In the genomic region with DNA sequence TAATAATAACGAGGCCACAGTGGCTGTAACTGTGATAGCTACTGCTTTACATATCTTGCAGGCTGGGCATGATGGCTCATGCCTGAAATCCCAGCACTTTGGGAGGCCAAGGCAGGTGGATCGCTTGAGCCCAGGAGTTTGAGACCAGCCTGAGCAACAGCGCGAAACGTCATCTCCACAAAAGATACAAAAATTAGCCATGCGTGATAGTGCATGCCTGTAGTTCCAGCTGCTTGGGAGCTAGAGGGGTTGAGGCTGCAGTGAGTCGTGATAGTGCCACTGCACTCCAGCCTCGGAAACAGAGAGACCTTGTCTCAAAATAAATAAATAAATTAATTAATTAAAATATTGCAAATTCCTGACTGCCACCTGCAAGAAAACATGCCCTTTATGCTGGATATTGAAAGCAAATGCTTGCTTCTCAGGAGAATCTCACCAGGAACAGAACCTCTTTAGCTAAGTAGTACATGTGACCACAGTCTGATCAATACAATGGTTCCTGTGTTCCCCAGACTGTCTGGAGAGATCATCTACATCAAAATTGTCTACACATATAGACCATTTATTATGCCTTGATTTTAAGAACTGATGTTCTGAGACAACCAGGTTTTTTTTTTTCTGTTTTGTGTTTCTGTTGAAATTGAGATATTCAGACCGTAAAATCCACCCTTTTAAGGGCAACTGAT, we compare ENCODE assay signal across 22 cellular contexts. TPM values are rescaled to one million over a fixed set of nuclear protein-coding genes. Genes with fewer than 3 reads are reported as not detected.
DNase-seq lines count a peak whose midpoint lies in the region; ATAC-seq and TF ChIP-seq lines count a peak whose summit lies in the region.
"Had no signal": no experiment of that assay in that cellular context is flagged by ENCODE, and none has a peak within 500 bp of the region (broad histone marks: within the 10 kb centered on the region; RNA-seq: fewer than 3 reads in every experiment).

No MANE protein-coding gene starts in this region.

- H3K9ac ChIP-seq in Karpas-422 (ENCODE audit: low read length), result peak overlapping the region; percentile 39; the same call in 1 of the 2 replicates

- no peak overlapping the region for H3K4me3 ChIP-seq in Karpas-422 (ENCODE audit: low read length)

- no peaks in the 10 kb centered on the region for H4K20me1 ChIP-seq in Karpas-422 (ENCODE audit: insufficient read depth, low read depth, low read length)

- CTCF ChIA-PET in RWPE1 (lab: Yijun Ruan, JAX), result interaction anchor here (0.6 kb wide), 1 partner anchor 121 kb away, joined by 3 read pairs; no protein-coding TSS in a partner anchor

- H3K4me2 ChIP-seq in Karpas-422 (ENCODE audit: low read depth, low read length, poor library complexity, severe bottlenecking), result peak overlapping the region; percentile 23

- no peaks in the 10 kb centered on the region for H3K36me3 ChIP-seq in Karpas-422 (ENCODE audit: insufficient read depth, low read length)

- H3K9me2 ChIP-seq in Karpas-422 (replicated peaks; ENCODE audit: insufficient read depth, low read length), result no peaks in the 10 kb centered on the region

- H2AFZ ChIP-seq in Karpas-422 (ENCODE audit: low read length), result peak overlapping the region; percentile 42

- peak overlapping the region; percentile 57 for H3K27ac ChIP-seq in Karpas-422 (ENCODE audit: low read length)
- H3K27ac ChIP-seq in RWPE1, result peak overlapping the region; percentile 61
- H3K27ac ChIP-seq: epithelial cell of prostate had no signal

- POLR2A ChIA-PET in RWPE1 (lab: Yijun Ruan, JAX; ENCODE audit: low non-redundant PET), result no interaction called here

- no peaks in the 10 kb centered on the region for H3K27me3 ChIP-seq in Karpas-422 (ENCODE audit: low read length)

- peaks cover 8% of the 10 kb centered on the region for H3K79me2 ChIP-seq in Karpas-422 (ENCODE audit: low read length)

- DNase-seq in Karpas-422 (no peak), RWPE1 (ENCODE audit: low spot score) (no peak), inferior parietal cortex (ENCODE audit: extremely low spot score) (peak; percentile 20), retina (peak; percentile 48), DMS153 treated with DMSO at 0.1 percent for 48 hours (lab: John Stamatoyannopoulos, UW; ENCODE audit: unreplicated experiment) (no peak)
- DNase-seq: activated CD4-positive, alpha-beta memory T cell treated with anti-CD3 and anti-CD28 coated beads for 36 hours; activated T-cell treated with anti-CD3 and anti-CD28 coated beads for 4 hours; CD8-positive, alpha-beta T cell; DMS153; foreskin fibroblast; GDM1; H7; left colon; NCI-H1092; NCI-H2029; RPMI8226; substantia nigra; T-helper 9 cell had no signal

- TF ChIP-seq CTCF in RWPE1 (conservative IDR thresholded peaks at IDR 0.05; ENCODE audit: low read depth), result no peak

- no peaks in the 10 kb centered on the region for H3K9me3 ChIP-seq in Karpas-422 (ENCODE audit: low read length)

- ATAC-seq in GM19035 (IDR thresholded peaks at IDR 0.05; ENCODE audit: unreplicated experiment) (no peak), GM21825 (IDR thresholded peaks at IDR 0.05; ENCODE audit: unreplicated experiment) (no peak)
- ATAC-seq: CD8-positive, alpha-beta T cell; left colon; natural killer cell treated with Interleukin-12 subunit alpha and Interleukin-12 subunit beta and Interleukin-15 and Interleukin-18, amount 100 ng/mL, for 72 hours had no signal

- H3K4me1 ChIP-seq in Karpas-422 (ENCODE audit: low read length), result peaks cover 11% of the 10 kb centered on the region

RNA-seq across cellular contexts. Expression of a gene that starts 6.3 kb away (rescaled TPM):
- total RNA-seq in Karpas-422 (2014; rRNA removed; shearing (Covaris generic); ENCODE audit: low replicate concordance), result 5.3 and 6.6 TPM in 2 replicates

RNA-seq across cellular contexts. Expression of a gene that starts 13.8 kb away (rescaled TPM):
- 115 and 140 TPM in 2 replicates for total RNA-seq in Karpas-422 (2014; rRNA removed; shearing (Covaris generic); ENCODE audit: low replicate concordance)

RNA-seq across cellular contexts. Expression of a gene that starts 19.3 kb away (rescaled TPM):
- total RNA-seq in Karpas-422 (2014; rRNA removed; shearing (Covaris generic); ENCODE audit: low replicate concordance), result 48.9 and 49.2 TPM in 2 replicates

RNA-seq across cellular contexts. Expression of a gene that starts 20.4 kb away (rescaled TPM):
- 10.6 and 13.9 TPM in 2 replicates for total RNA-seq in Karpas-422 (2014; rRNA removed; shearing (Covaris generic); ENCODE audit: low replicate concordance)

RNA-seq across cellular contexts. Expression of a gene that starts 23.6 kb away (rescaled TPM):
- total RNA-seq in Karpas-422 (2014; rRNA removed; shearing (Covaris generic); ENCODE audit: low replicate concordance), result 10.4 and 30.1 TPM in 2 replicates

Comparison
In these comparisons a context has a peak if more than half of its experiments do, and no peak if none do; other contexts are left out.
1. DNase-seq: peak in inferior parietal cortex (single experiment) and retina (single experiment); none in Karpas-422 (single experiment), RWPE1 (single experiment) and DMS153 treated with DMSO at 0.1 percent for 48 hours (single experiment).